In genomic region chr3:63910873-63911272, GRCh38 we compare ENCODE assay signal across 8 cellular contexts. TPM values are rescaled to one million over a fixed set of nuclear protein-coding genes. Genes with fewer than 3 reads are reported as not detected.
DNase-seq lines count a peak whose midpoint lies in the region; ATAC-seq and TF ChIP-seq lines count a peak whose summit lies in the region.

No MANE protein-coding gene starts in this region.

- no peak for TF ChIP-seq CTCF in AG04450 (IDR thresholded peaks at IDR 0.05; ENCODE audit: low read depth, low read length)
- TF ChIP-seq CTCF in GM20000 (IDR thresholded peaks at IDR 0.05; ENCODE audit: extremely low read depth, missing control alignments) = no peak
- TF ChIP-seq CTCF in liver (IDR thresholded peaks at IDR 0.05; ENCODE audit: low read depth, low read length, missing input control) = no peak

- H3K27me3 ChIP-seq in AG04450 (ENCODE audit: control insufficient read depth, insufficient read depth, low read length) (no peaks in the 10 kb centered on the region), liver (ENCODE audit: control insufficient read depth in 4 of 4, insufficient read depth in 4 of 4, low read length in 3 of 4) (no peaks in the 10 kb centered on the region)

- peak overlapping the region; percentile 92 for H3K27ac Mint-ChIP-seq in activated naive CD8-positive, alpha-beta T cell

- WGBS in liver = 9% methylated on average over 1 of the region's 1 CpG

- POLR2A ChIA-PET in AG04450 (lab: Yijun Ruan, JAX) = no interaction called here

- H3K27me3 Mint-ChIP-seq in activated naive CD8-positive, alpha-beta T cell = no peaks in the 10 kb centered on the region

- H3K4me1 Mint-ChIP-seq in activated naive CD8-positive, alpha-beta T cell (ENCODE audit: low read depth) = peaks cover 36% of the 10 kb centered on the region

- peak overlapping the region; percentile 94 for H3K4me3 Mint-ChIP-seq in activated naive CD8-positive, alpha-beta T cell

- no peak overlapping the region for H3K27ac ChIP-seq in AG04450 (ENCODE audit: low read depth, low read length)
- peak overlapping the region; percentile 96 to 97 for H3K27ac ChIP-seq in liver (ENCODE audit: low read depth in 1 of 2, low read length in 2 of 2)

- CTCF ChIA-PET in AG04450 (lab: Charles Lee) = interaction anchor here (1.3 to 1.7 kb wide), 2 partner anchors 113 to 561 kb away, joined by 5 read pairs; partner anchors contain the start of gene PSMD6

- peak overlapping the region; percentile 58 for H3K4me3 ChIP-seq in AG04450 (ENCODE audit: low read depth, low read length)
- H3K4me3 ChIP-seq in liver (ENCODE audit: low read depth in 1 of 3, low read length in 3 of 3) = peak overlapping the region; percentile 71 to 92 (median 85)

- H3K9me3 ChIP-seq in AG04450 (ENCODE audit: control insufficient read depth, insufficient read depth, low read length) = no peaks in the 10 kb centered on the region
- no peaks in the 10 kb centered on the region for H3K9me3 ChIP-seq in liver (ENCODE audit: control insufficient read depth in 4 of 4, low read length in 3 of 4)

- ATAC-seq in GM21723 (IDR thresholded peaks at IDR 0.05; ENCODE audit: unreplicated experiment) (no peak), GM19324 (IDR thresholded peaks at IDR 0.05; ENCODE audit: low FRiP score, unreplicated experiment) (no peak)

- H3K9me3 Mint-ChIP-seq in activated naive CD8-positive, alpha-beta T cell (ENCODE audit: low read depth) = no peaks in the 10 kb centered on the region

- TF ChIP-seq RAD21 in liver (IDR thresholded peaks at IDR 0.05) = no peak

- peaks cover 0 to 6% (median 2%) of the 10 kb centered on the region in 4 donors for H3K36me3 ChIP-seq in liver (ENCODE audit: control insufficient read depth in 4 of 4, insufficient read depth in 3 of 4, low read depth in 1 of 4, low read length in 3 of 4)

- DNase-seq in AG04450 (ENCODE audit: low read depth, low spot score) = no peak
- peak; percentile 48 for DNase-seq in GM20000 (ENCODE audit: low spot score)
- DNase-seq in DMS79 (lab: John Stamatoyannopoulos, UW) = no peak
- no peak for DNase-seq in AML-193 (lab: John Stamatoyannopoulos, UW)

- peak overlapping the region; percentile 71 to 75 for H3K9ac ChIP-seq in liver (ENCODE audit: low read depth in 1 of 2, low read length in 2 of 2)

- H3K36me3 Mint-ChIP-seq in activated naive CD8-positive, alpha-beta T cell = peaks cover 2% of the 10 kb centered on the region

- H3K4me1 ChIP-seq in liver (ENCODE audit: control insufficient read depth in 4 of 4, insufficient read depth in 4 of 4, low read length in 3 of 4) = peaks cover 7 to 32% (median 23%) of the 10 kb centered on the region in 4 donors

TF ChIP-seq in liver, 16 proteins besides CTCF, POLR2A, EP300 and RAD21:
- TF ChIP-seq FOXA2 (IDR thresholded peaks at IDR 0.05) = no peak
- TF ChIP-seq, protein P1, sequence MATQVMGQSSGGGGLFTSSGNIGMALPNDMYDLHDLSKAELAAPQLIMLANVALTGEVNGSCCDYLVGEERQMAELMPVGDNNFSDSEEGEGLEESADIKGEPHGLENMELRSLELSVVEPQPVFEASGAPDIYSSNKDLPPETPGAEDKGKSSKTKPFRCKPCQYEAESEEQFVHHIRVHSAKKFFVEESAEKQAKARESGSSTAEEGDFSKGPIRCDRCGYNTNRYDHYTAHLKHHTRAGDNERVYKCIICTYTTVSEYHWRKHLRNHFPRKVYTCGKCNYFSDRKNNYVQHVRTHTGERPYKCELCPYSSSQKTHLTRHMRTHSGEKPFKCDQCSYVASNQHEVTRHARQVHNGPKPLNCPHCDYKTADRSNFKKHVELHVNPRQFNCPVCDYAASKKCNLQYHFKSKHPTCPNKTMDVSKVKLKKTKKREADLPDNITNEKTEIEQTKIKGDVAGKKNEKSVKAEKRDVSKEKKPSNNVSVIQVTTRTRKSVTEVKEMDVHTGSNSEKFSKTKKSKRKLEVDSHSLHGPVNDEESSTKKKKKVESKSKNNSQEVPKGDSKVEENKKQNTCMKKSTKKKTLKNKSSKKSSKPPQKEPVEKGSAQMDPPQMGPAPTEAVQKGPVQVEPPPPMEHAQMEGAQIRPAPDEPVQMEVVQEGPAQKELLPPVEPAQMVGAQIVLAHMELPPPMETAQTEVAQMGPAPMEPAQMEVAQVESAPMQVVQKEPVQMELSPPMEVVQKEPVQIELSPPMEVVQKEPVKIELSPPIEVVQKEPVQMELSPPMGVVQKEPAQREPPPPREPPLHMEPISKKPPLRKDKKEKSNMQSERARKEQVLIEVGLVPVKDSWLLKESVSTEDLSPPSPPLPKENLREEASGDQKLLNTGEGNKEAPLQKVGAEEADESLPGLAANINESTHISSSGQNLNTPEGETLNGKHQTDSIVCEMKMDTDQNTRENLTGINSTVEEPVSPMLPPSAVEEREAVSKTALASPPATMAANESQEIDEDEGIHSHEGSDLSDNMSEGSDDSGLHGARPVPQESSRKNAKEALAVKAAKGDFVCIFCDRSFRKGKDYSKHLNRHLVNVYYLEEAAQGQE (IDR thresholded peaks at IDR 0.05) = no peak
- no peak for TF ChIP-seq EGR1 (IDR thresholded peaks at IDR 0.05; ENCODE audit: low read depth in 2 of 2)

RNA-seq across cellular contexts. Expression of gene SCAANT1, which starts 1.3 kb away (rescaled TPM):
- polyA plus RNA-seq in AG04450 (2011; rRNA removed) (not detected in 2 replicates), liver (not detected)
- polyA minus RNA-seq in AG04450 (2011; rRNA and poly(A)+ RNA removed) = not detected in 2 replicates
- not detected for total RNA-seq in liver

RNA-seq across cellular contexts. Expression of gene ATXN7, which starts 47.2 kb away (rescaled TPM):
- 10.7 and 15.0 TPM in 2 replicates for polyA plus RNA-seq in AG04450 (2011; rRNA removed)
- 50.2 and 58.5 TPM in 2 replicates for polyA minus RNA-seq in AG04450 (2011; rRNA and poly(A)+ RNA removed)
- 10 to 100 TPM in 1 of 2 donors, 1 to 10 TPM in 1; 7.7 to 13.6 TPM for total RNA-seq in liver
- 1 to 10 TPM; 2.8 to 3.5 TPM for polyA plus RNA-seq in liver

RNA-seq across cellular contexts. Expression of gene THOC7, which starts 47.3 kb away (rescaled TPM):
- polyA plus RNA-seq in AG04450 (2011; rRNA removed) (71.0 and 84.3 TPM in 2 replicates), liver (10 to 100 TPM; 23.5 to 38.6 TPM)
- polyA minus RNA-seq in AG04450 (2011; rRNA and poly(A)+ RNA removed) = 10.8 and 19.3 TPM in 2 replicates
- 10 to 100 TPM; 11.7 to 22.4 TPM for total RNA-seq in liver
